1 cellular context compared by ENCODE assay signal in the genomic region with DNA sequence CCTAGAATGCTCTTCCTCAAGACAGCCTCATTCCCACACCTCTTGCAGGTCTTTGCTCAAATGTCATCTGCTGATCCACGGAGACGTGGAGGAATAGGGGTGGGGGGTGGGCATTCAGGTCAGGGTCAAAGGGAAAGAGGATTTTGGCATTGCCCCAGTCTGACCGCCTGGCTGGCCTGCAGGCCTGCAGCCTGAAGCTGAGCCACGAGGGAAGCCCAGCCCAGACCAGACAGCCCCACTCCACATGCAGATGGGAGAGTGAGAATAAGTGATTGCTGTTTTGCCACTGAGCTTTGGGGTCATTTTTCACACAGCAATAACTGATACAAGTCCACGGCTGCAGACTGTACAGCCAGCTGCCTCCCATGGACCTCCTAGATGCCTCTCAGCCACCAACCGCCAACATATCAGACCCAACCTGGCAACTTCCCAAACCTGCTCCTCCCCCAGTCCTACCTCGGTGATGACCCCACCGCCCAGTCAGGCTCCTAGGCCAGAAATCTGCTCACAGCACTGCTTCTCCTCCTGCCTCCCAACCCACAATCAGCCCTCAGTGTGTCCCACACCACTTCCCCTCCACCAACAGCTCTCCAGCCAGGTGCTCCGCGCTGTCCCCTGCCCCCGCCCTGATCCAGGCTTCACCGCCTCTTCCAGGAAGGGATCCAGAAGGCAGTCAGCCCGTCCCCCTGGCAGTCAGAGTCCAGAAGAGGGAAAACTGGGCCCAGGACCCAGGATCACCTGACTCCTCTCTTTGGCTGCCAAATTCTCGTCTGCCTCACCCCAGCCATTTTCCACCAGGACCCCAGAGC.
TF ChIP-seq lines count a peak whose summit lies in the region.

No MANE protein-coding gene starts in this region.

TF ChIP-seq in IMR-90, 13 proteins besides CTCF, POLR2A, EP300 and RAD21:
- TF ChIP-seq MXI1 (IDR thresholded peaks at IDR 0.05; ENCODE audit: borderline replicate concordance, low read depth, low read length) (no peak), MAZ (IDR thresholded peaks at IDR 0.05; ENCODE audit: borderline replicate concordance, low read depth, low read length) (no peak), FOS (IDR thresholded peaks at IDR 0.05; ENCODE audit: low read depth, low read length) (no peak), CEBPB (IDR thresholded peaks at IDR 0.05; ENCODE audit: low read depth, low read length) (no peak), RFX5 (IDR thresholded peaks at IDR 0.05; ENCODE audit: low read depth, low read length) (no peak), MAFK (IDR thresholded peaks at IDR 0.05; ENCODE audit: low read depth, low read length) (no peak), BHLHE40 (IDR thresholded peaks at IDR 0.05; ENCODE audit: low read depth, low read length) (no peak), NFE2L2 (IDR thresholded peaks at IDR 0.05; ENCODE audit: low read depth, low read length) (no peak)
- TF ChIP-seq, protein P1, sequence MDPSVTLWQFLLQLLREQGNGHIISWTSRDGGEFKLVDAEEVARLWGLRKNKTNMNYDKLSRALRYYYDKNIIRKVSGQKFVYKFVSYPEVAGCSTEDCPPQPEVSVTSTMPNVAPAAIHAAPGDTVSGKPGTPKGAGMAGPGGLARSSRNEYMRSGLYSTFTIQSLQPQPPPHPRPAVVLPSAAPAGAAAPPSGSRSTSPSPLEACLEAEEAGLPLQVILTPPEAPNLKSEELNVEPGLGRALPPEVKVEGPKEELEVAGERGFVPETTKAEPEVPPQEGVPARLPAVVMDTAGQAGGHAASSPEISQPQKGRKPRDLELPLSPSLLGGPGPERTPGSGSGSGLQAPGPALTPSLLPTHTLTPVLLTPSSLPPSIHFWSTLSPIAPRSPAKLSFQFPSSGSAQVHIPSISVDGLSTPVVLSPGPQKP (IDR thresholded peaks at IDR 0.05; ENCODE audit: borderline replicate concordance, low read depth, low read length): no peak
